In the genomic region with DNA sequence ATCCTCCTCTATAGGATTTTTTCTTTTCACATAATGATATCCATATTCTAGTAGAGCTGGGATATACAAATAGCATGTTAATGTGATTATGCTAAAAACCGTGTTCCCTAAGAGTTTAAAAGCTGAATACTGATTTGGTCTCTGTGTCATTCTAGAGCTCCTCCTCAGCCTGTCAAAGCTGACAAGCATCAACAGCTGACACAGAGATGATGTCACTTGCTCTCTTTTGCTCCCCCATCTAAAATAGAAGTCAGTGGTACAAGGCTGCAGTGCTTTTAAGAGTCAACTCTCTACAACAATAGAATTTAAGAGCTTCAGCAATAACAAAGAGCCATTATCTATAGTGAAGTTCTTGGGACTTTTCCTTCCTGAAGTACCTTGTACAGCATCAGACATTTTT, we compare ENCODE assay signal across 24 cellular contexts.
"Had no signal": no experiment of that assay in that cellular context is flagged by ENCODE, and none has a peak within 500 bp of the region (broad histone marks: within the 10 kb centered on the region; RNA-seq: fewer than 3 reads in every experiment).

No MANE protein-coding gene starts in this region.

- DNase-seq: activated CD4-positive, alpha-beta T cell treated with anti-CD3 and anti-CD28 coated beads for 1 hour; activated CD4-positive, alpha-beta T cell treated with anti-CD3 and anti-CD28 coated beads, Interleukin-2, amount 50 U/mL, for 1 hour; activated CD8-positive, alpha-beta T cell treated with anti-CD3 and anti-CD28 coated beads, Interleukin-2, amount 10 ng/mL, durations not matched to agents 7 days and 5 days; activated gamma-delta T cell treated with Interleukin-2 at 50 U/mL for 16 hours; brain microvascular endothelial cell; central memory CD4-positive, alpha-beta T cell; effector memory CD8-positive, alpha-beta T cell; foreskin melanocyte; glutamatergic neuron; naive B cell; occipital lobe; right cardiac atrium; stimulated activated CD4-positive, alpha-beta T cell treated with anti-CD3 and anti-CD28 coated beads, Interleukin-1b, Interleukin-23, amount 100 ng/mL, for 48 hours; stimulated activated naive CD8-positive, alpha-beta T cell treated with anti-CD3 and anti-CD28 coated beads, Interleukin-15, amount 100 ng/mL, for 72 hours; T-helper 1 cell; trophoblast cell; uterus had no signal

- H3K36me3 ChIP-seq: ascending aorta, brain microvascular endothelial cell, suprapubic skin, uterus had no signal

- H3K27ac ChIP-seq: ascending aorta, brain microvascular endothelial cell, skin epidermis, suprapubic skin, uterus had no signal

- H3K9me3 ChIP-seq: ascending aorta, suprapubic skin, uterus had no signal

- FAIRE-seq: endothelial cell of umbilical vein, TTC549 had no signal

- ATAC-seq: activated CD8-positive, alpha-beta T cell treated with anti-CD3 and anti-CD28 coated beads, Interleukin-2, amount 10 ng/mL, durations not matched to agents 7 days and 5 days; activated naive CD4-positive, alpha-beta T cell treated with anti-CD3 and anti-CD28 coated beads, Interleukin-2, amount 50 U/mL, for 72 hours; effector memory CD8-positive, alpha-beta T cell; esophagus mucosa; stimulated activated naive CD8-positive, alpha-beta T cell treated with anti-CD3 and anti-CD28 coated beads, Interleukin-15, amount 100 ng/mL, for 72 hours had no signal

- H3K27me3 ChIP-seq: ascending aorta, brain microvascular endothelial cell, suprapubic skin, uterus had no signal

- H3K4me1 ChIP-seq: suprapubic skin had no signal

- H3K4me3 ChIP-seq: ascending aorta, skin epidermis, suprapubic skin, uterus had no signal
